1 cellular context compared by ENCODE assay signal in the genomic region with DNA sequence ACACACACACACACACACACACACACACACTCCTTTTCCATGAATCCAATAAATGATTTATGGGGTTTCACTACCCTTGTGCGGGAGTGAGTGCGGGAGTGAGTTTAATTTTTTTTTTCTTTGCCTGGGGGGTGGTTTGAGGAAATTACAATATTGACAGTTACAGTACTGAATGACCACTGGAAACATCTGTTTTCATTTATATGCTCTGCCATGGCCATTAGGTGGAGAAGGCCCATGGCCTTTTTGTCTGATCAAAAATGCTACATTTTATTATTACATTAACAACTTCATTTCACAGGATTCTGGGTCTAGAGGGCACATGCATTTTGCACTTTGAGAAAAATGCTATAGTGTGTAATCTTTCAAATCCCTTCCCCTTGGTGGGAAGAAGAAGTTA.
TF ChIP-seq lines count a peak whose summit lies in the region.

No MANE protein-coding gene starts in this region.

TF ChIP-seq in HepG2, 621 proteins besides CTCF, POLR2A, EP300 and RAD21:
- TF ChIP-seq POLR2G (IDR thresholded peaks at IDR 0.05; ENCODE audit: low read depth, low read length), result 0 out of 2 replicates have a peak, but pooled peaks have one; percentile 21
- TF ChIP-seq MYC (CRISPR knock-in tag; IDR thresholded peaks at IDR 0.05; ENCODE audit: borderline replicate concordance), result no peak
